Comparison of ENCODE assay signal across 17 cellular contexts in genomic region chr1:64538389-64538788, GRCh38.
DNase-seq lines count a peak whose midpoint lies in the region; ATAC-seq, FAIRE-seq and TF ChIP-seq lines count a peak whose summit lies in the region.
"Had no signal": no experiment of that assay in that cellular context is flagged by ENCODE, and none has a peak within 500 bp of the region (broad histone marks: within the 10 kb centered on the region; RNA-seq: fewer than 3 reads in every experiment).

No MANE protein-coding gene starts in this region.

- CTCF ChIA-PET in CD4-positive, alpha-beta T cell (lab: Charles Lee) = no interaction called here
- CTCF ChIA-PET in endothelial cell of umbilical vein (lab: Charles Lee) = interaction anchor here (1.5 kb wide), 1 partner anchor 13 kb away, joined by 3 read pairs; no protein-coding TSS in a partner anchor

- intact Hi-C loops in CD4-positive, alpha-beta T cell (cut with DNase I, micrococcal nuclease) = no loop called here
- intact Hi-C loops in endothelial cell of umbilical vein (cut with micrococcal nuclease) = no loop called here

- H3K4me1 Mint-ChIP-seq in CD4-positive, alpha-beta T cell (ENCODE audit: low read depth) = peaks cover 65% of the 10 kb centered on the region
- H3K4me1 Mint-ChIP-seq in nephron = peaks cover 62% of the 10 kb centered on the region
- H3K4me1 Mint-ChIP-seq: B cell, IgD-negative memory B cell had no signal

- FAIRE-seq in endothelial cell of umbilical vein (lab: Jason Lieb, UNC) = no peak
- FAIRE-seq: GM12892 had no signal

- peaks cover 3% of the 10 kb centered on the region for H3K9me3 Mint-ChIP-seq in CD4-positive, alpha-beta T cell
- H3K9me3 Mint-ChIP-seq in nephron = no peaks in the 10 kb centered on the region
- H3K9me3 Mint-ChIP-seq: IgD-negative memory B cell had no signal

- no peak for TF ChIP-seq CTCF in CD4-positive, alpha-beta T cell (IDR thresholded peaks at IDR 0.05)
- TF ChIP-seq CTCF in endothelial cell of umbilical vein (IDR thresholded peaks at IDR 0.05; ENCODE audit: extremely low read depth in 1 of 2, insufficient read depth in 1 of 2, low read depth in 1 of 2, low read length in 2 of 2) (no peak), nephron (IDR thresholded peaks at IDR 0.05; ENCODE audit: unreplicated experiment in 3 of 3) (no peak)

- H3K36me3 Mint-ChIP-seq in CD4-positive, alpha-beta T cell (ENCODE audit: low read depth) = no peaks in the 10 kb centered on the region
- H3K36me3 Mint-ChIP-seq in nephron (ENCODE audit: low read depth) = peaks cover 5% of the 10 kb centered on the region
- H3K36me3 Mint-ChIP-seq: CD8-positive, alpha-beta memory T cell; IgD-negative memory B cell had no signal

- H3K9ac ChIP-seq in SK-N-MC (ENCODE audit: insufficient read length) (no peak overlapping the region), endothelial cell of umbilical vein (replicated peaks; ENCODE audit: extremely low read depth, insufficient read depth, low read length) (no peak overlapping the region)

- H3K79me2 ChIP-seq in endothelial cell of umbilical vein (ENCODE audit: control insufficient read depth, insufficient read depth, low read length) = no peaks in the 10 kb centered on the region

- H3K27me3 ChIP-seq in CD4-positive, alpha-beta T cell (ENCODE audit: control insufficient read depth, insufficient read depth, low read length) = no peaks in the 10 kb centered on the region
- H3K27me3 ChIP-seq in endothelial cell of umbilical vein (ENCODE audit: control insufficient read depth in 2 of 2, insufficient read depth in 2 of 2, low read length in 2 of 2) (no peaks in the 10 kb centered on the region), MG63 (no peaks in the 10 kb centered on the region)

- peak overlapping the region; percentile 82 for H3K27ac Mint-ChIP-seq in CD4-positive, alpha-beta T cell
- H3K27ac Mint-ChIP-seq in nephron = peak overlapping the region; percentile 39 to 94 (median 92)
- H3K27ac Mint-ChIP-seq: B cell; CD8-positive, alpha-beta memory T cell; IgD-negative memory B cell had no signal

- H3K9me1 ChIP-seq in endothelial cell of umbilical vein (replicated peaks; ENCODE audit: control insufficient read depth, extremely low read depth, insufficient read depth, low read length) = no peaks in the 10 kb centered on the region

- POLR2A ChIA-PET in CD4-positive, alpha-beta T cell (lab: Charles Lee) = interaction anchor here (1.6 kb wide), 1 partner anchor 32 kb away, joined by 5 read pairs; no protein-coding TSS in a partner anchor
- POLR2A ChIA-PET in endothelial cell of umbilical vein (lab: Charles Lee) = no interaction called here

- no TSS peak for BruUV-seq in endothelial cell of umbilical vein (replicated peaks; lab: Mats Ljungman, UMichigan)

- no peak overlapping the region for H3K27ac ChIP-seq in CD4-positive, alpha-beta T cell (ENCODE audit: low read depth, low read length)
- H3K27ac ChIP-seq in SK-N-MC (peak overlapping the region; percentile 93), endothelial cell of umbilical vein (ENCODE audit: insufficient read depth, low read depth, low read length) (no peak overlapping the region)
- H3K27ac ChIP-seq: C4-2B had no signal

- no peak for DNase-seq in CD4-positive, alpha-beta T cell
- DNase-seq in SK-N-MC (ENCODE audit: low read depth, low spot score) = no peak
- DNase-seq in endothelial cell of umbilical vein (ENCODE audit: low read depth, low spot score) = peak; percentile 23
- DNase-seq in MG63 = no peak
- DNase-seq in NCI-H2196 (lab: John Stamatoyannopoulos, UW; ENCODE audit: unreplicated experiment) = no peak
- DNase-seq in activated CD4-positive, CD25-positive, alpha-beta regulatory T cell treated with anti-CD3 and anti-CD28 coated beads, Interleukin-2, amount 50 U/mL, for 72 hours = no peak
- DNase-seq: Caco-2; CD8-positive, alpha-beta memory T cell; DND-41; GDM1; HCEC 1CT had no signal

- no peaks in the 10 kb centered on the region for H3K9me3 ChIP-seq in CD4-positive, alpha-beta T cell (ENCODE audit: control insufficient read depth, low read length)
- no peaks in the 10 kb centered on the region for H3K9me3 ChIP-seq in SK-N-MC (ENCODE audit: low read depth, low read length)
- no peaks in the 10 kb centered on the region for H3K9me3 ChIP-seq in endothelial cell of umbilical vein (replicated peaks; ENCODE audit: control insufficient read depth, insufficient read depth, low read length)
- no peaks in the 10 kb centered on the region; the same call in 1 of the 2 replicates for H3K9me3 ChIP-seq in MG63
- H3K9me3 ChIP-seq: Caco-2 had no signal

- H4K20me1 ChIP-seq in endothelial cell of umbilical vein (replicated peaks; ENCODE audit: control insufficient read depth, extremely low read depth, insufficient read depth, low read length) = no peaks in the 10 kb centered on the region

- dilution Hi-C loops in endothelial cell of umbilical vein (cut with MboI; ENCODE audit: extremely low pct_ligation_motif_present, low sequenced_read_pairs) = no loop called here

- H3K36me3 ChIP-seq in SK-N-MC (ENCODE audit: insufficient read depth, low read length) (0 out of 2 replicates have a peak, but pooled peaks cover 6% of the 10 kb centered on the region), endothelial cell of umbilical vein (ENCODE audit: control insufficient read depth in 2 of 2, extremely low read depth in 1 of 2, insufficient read depth in 2 of 2, low read length in 2 of 2) (no peaks in the 10 kb centered on the region), MG63 (no peaks in the 10 kb centered on the region)

- no peaks in the 10 kb centered on the region for H3K27me3 Mint-ChIP-seq in CD4-positive, alpha-beta T cell
- no peaks in the 10 kb centered on the region for H3K27me3 Mint-ChIP-seq in nephron (ENCODE audit: low read depth)

- no peak overlapping the region for H2AFZ ChIP-seq in endothelial cell of umbilical vein (ENCODE audit: low read depth, low read length)

- TF ChIP-seq POLR2A in endothelial cell of umbilical vein (IDR thresholded peaks at IDR 0.05; ENCODE audit: low read depth, low read length) = no peak

- peak overlapping the region; percentile 51 for H3K4me3 Mint-ChIP-seq in CD4-positive, alpha-beta T cell
- no peak overlapping the region for H3K4me3 Mint-ChIP-seq in nephron
- H3K4me3 Mint-ChIP-seq: B cell; CD8-positive, alpha-beta memory T cell; IgD-negative memory B cell had no signal

- H3K4me3 ChIP-seq in SK-N-MC (peak overlapping the region; percentile 68), endothelial cell of umbilical vein (replicated peaks in 1 of 3; ENCODE audit: insufficient read depth in 1 of 3, low read depth in 1 of 3, low read length in 3 of 3) (no peak overlapping the region), MG63 (no peak overlapping the region)

- H3K4me2 ChIP-seq in endothelial cell of umbilical vein (ENCODE audit: insufficient read depth, low read length) = no peak overlapping the region

- H3K4me1 ChIP-seq in endothelial cell of umbilical vein (ENCODE audit: control insufficient read depth, extremely low read depth, insufficient read depth, low read length) = peaks cover 22% of the 10 kb centered on the region

- peak; percentile 54 for ATAC-seq in CD4-positive, alpha-beta T cell (ENCODE audit: poor library complexity)
- ATAC-seq in HG03159 (IDR thresholded peaks at IDR 0.05; ENCODE audit: unreplicated experiment) = no peak

TF ChIP-seq in endothelial cell of umbilical vein, 7 proteins besides CTCF, POLR2A, EP300 and RAD21:
- TF ChIP-seq MYC (IDR thresholded peaks at IDR 0.05; ENCODE audit: low read depth, low read length) (no peak), JUN (IDR thresholded peaks at IDR 0.05; ENCODE audit: borderline replicate concordance, insufficient read depth, insufficient read length, low read depth) (no peak), FOS (IDR thresholded peaks at IDR 0.05; ENCODE audit: borderline replicate concordance, insufficient read depth, low read length) (no peak), MAX (IDR thresholded peaks at IDR 0.05; ENCODE audit: insufficient read depth, insufficient read length) (no peak), POLR2AphosphoS5 (IDR thresholded peaks at IDR 0.05; ENCODE audit: insufficient read depth, low read depth, low read length) (no peak), EZH2 (IDR thresholded peaks at IDR 0.05; ENCODE audit: borderline replicate concordance, low read depth, low read length, severe bottlenecking) (no peak), GATA2 (IDR thresholded peaks at IDR 0.05; ENCODE audit: insufficient read depth, insufficient read length, low read depth, low read length) (no peak)
TF ChIP-seq in endothelial cell of umbilical vein: peak in this region for 0.
